Comparison of ENCODE assay signal across 20 cellular contexts in genomic region chr22:44786610-44787009, GRCh38.
"Had no signal": no experiment of that assay in that cellular context is flagged by ENCODE, and none has a peak within 500 bp of the region (broad histone marks: within the 10 kb centered on the region; RNA-seq: fewer than 3 reads in every experiment).

No MANE protein-coding gene starts in this region.

- H3K27me3 Mint-ChIP-seq: progenitor cell of endocrine pancreas had no signal

- ATAC-seq: left colon; left lung; lower lobe of right lung; naive thymus-derived CD8-positive, alpha-beta T cell; sciatic nerve; stimulated activated effector memory CD8-positive, alpha-beta T cell treated with anti-CD3 and anti-CD28 coated beads, Interleukin-12 subunit alpha, Interleukin-12 subunit beta, amount 100 ng/mL, for 72 hours had no signal

- DNase-seq: hippocampal formation; kidney; left colon; left lung; lower lobe of right lung; mammary epithelial cell; mesenchymal stem cell; naive thymus-derived CD8-positive, alpha-beta T cell; ovary; stimulated activated CD4-positive, alpha-beta T cell treated with anti-CD3 and anti-CD28 coated beads, Interleukin-4, amount 100 ng/mL, for 24 hours; stimulated activated naive CD4-positive, alpha-beta T cell; tibial artery; trophoblast cell; upper lobe of right lung had no signal

- H3K27ac Mint-ChIP-seq: naive thymus-derived CD8-positive, alpha-beta T cell; nephron; neural progenitor cell; progenitor cell of endocrine pancreas; stimulated activated effector memory CD8-positive, alpha-beta T cell treated with anti-CD3 and anti-CD28 coated beads, Interleukin-12 subunit alpha, Interleukin-12 subunit beta, amount 100 ng/mL, for 72 hours; stimulated activated naive CD8-positive, alpha-beta T cell treated with anti-CD3 and anti-CD28 coated beads, Interleukin-15, Interleukin-2, amounts not matched to agents 100 ng/mL and 50 ng/mL, for 24 hours had no signal

- H3K4me3 Mint-ChIP-seq: naive thymus-derived CD8-positive, alpha-beta T cell; nephron; neural progenitor cell; stimulated activated effector memory CD8-positive, alpha-beta T cell treated with anti-CD3 and anti-CD28 coated beads, Interleukin-12 subunit alpha, Interleukin-12 subunit beta, amount 100 ng/mL, for 72 hours; stimulated activated naive CD8-positive, alpha-beta T cell treated with anti-CD3 and anti-CD28 coated beads, Interleukin-15, Interleukin-2, amounts not matched to agents 100 ng/mL and 50 ng/mL, for 24 hours had no signal

- H3K9me3 Mint-ChIP-seq: naive thymus-derived CD8-positive, alpha-beta T cell; nephron; neural progenitor cell; stimulated activated effector memory CD8-positive, alpha-beta T cell treated with anti-CD3 and anti-CD28 coated beads, Interleukin-12 subunit alpha, Interleukin-12 subunit beta, amount 100 ng/mL, for 72 hours; stimulated activated naive CD8-positive, alpha-beta T cell treated with anti-CD3 and anti-CD28 coated beads, Interleukin-15, Interleukin-2, amounts not matched to agents 100 ng/mL and 50 ng/mL, for 24 hours had no signal

- H3K4me1 Mint-ChIP-seq: nephron; neural progenitor cell; stimulated activated effector memory CD8-positive, alpha-beta T cell treated with anti-CD3 and anti-CD28 coated beads, Interleukin-12 subunit alpha, Interleukin-12 subunit beta, amount 100 ng/mL, for 72 hours had no signal

- H3K36me3 Mint-ChIP-seq: naive thymus-derived CD8-positive, alpha-beta T cell; neural progenitor cell; stimulated activated effector memory CD8-positive, alpha-beta T cell treated with anti-CD3 and anti-CD28 coated beads, Interleukin-12 subunit alpha, Interleukin-12 subunit beta, amount 100 ng/mL, for 72 hours had no signal
